In genomic region chr6:21678990-21679389, GRCh38 we compare ENCODE assay signal across 16 cellular contexts.
DNase-seq lines count a peak whose midpoint lies in the region; ATAC-seq, FAIRE-seq and TF ChIP-seq lines count a peak whose summit lies in the region.
"Had no signal": no experiment of that assay in that cellular context is flagged by ENCODE, and none has a peak within 500 bp of the region (broad histone marks: within the 10 kb centered on the region; RNA-seq: fewer than 3 reads in every experiment).

No MANE protein-coding gene starts in this region.

- POLR2A ChIA-PET in A549 (lab: Yijun Ruan, JAX), result no interaction called here

- WGBS in A549 (ENCODE audit: missing lambda C conversion rate), result 54% methylated on average over 6 of the region's 6 CpGs

- peak; percentile 81 to 88; a peak in 5 of 6 replicates for ATAC-seq in A549
- ATAC-seq: activated T-helper 17 cell treated with anti-CD3 and anti-CD28 coated beads, Interleukin-2, amount 50 U/mL, for 72 hours had no signal

- H3K4me1 ChIP-seq in A549, result peaks cover 18% of the 10 kb centered on the region
- H3K4me1 ChIP-seq in colonic mucosa, result no peaks in the 10 kb centered on the region

- H3K4me3 ChIP-seq in A549 (no peak overlapping the region), astrocyte of the spinal cord (ENCODE audit: low read depth, low read length) (no peak overlapping the region), colonic mucosa (no peak overlapping the region)
- H3K4me3 ChIP-seq: SK-N-MC had no signal

- H3K36me3 ChIP-seq in colonic mucosa, result no peaks in the 10 kb centered on the region

- no peak overlapping the region for H3K9ac ChIP-seq in colonic mucosa (ENCODE audit: low read depth in 2 of 2, low read length in 2 of 2)

- H3K9me3 ChIP-seq in A549 (no peaks in the 10 kb centered on the region), colonic mucosa (no peaks in the 10 kb centered on the region)

- no peak for TF ChIP-seq POLR2A in A549 (IDR thresholded peaks at IDR 0.05; ENCODE audit: low read length)

- H3K4me2 ChIP-seq in A549, result peak overlapping the region; percentile 46; the same call in 2 of the 3 replicates

- intact Hi-C loops in colonic mucosa (cut with DNase I), result no loop called here

- FAIRE-seq in A549 (lab: Jason Lieb, UNC), result no peak
- FAIRE-seq in HTR-8/SVneo (lab: Jason Lieb, UNC), result no peak

- no peaks in the 10 kb centered on the region for H3K27me3 ChIP-seq in colonic mucosa

- peak overlapping the region; percentile 40 to 73; a peak in 4 of 6 replicates for H3K27ac ChIP-seq in A549
- no peak overlapping the region for H3K27ac ChIP-seq in colonic mucosa
- H3K27ac ChIP-seq: SK-N-MC had no signal

- CTCF ChIA-PET in A549 (lab: Yijun Ruan, JAX), result no interaction called here

- TF ChIP-seq EP300 in A549 (IDR thresholded peaks at IDR 0.05), result no peak

- no peak for TF ChIP-seq RAD21 in A549 (conservative IDR thresholded peaks at IDR 0.05 in 1 of 2, IDR thresholded peaks at IDR 0.05 in 1 of 2)

- in situ Hi-C loops in astrocyte of the spinal cord (cut with HindIII; ENCODE audit: low sequenced_read_pairs), result no loop called here

- DNase-seq in A549 (ENCODE audit: low read depth in 1 of 2, low spot score in 1 of 2) (peak; percentile 32 to 59), HTR-8/SVneo (ENCODE audit: insufficient read length, low spot score) (peak; percentile 48), astrocyte of the spinal cord (ENCODE audit: low read depth, low spot score) (peak; percentile 50), islet precursor cell (peak; percentile 89), anterior cingulate cortex (lab: John Stamatoyannopoulos, UW) (no peak), DMS53 treated with DMSO at 0.1 percent for 48 hours (lab: John Stamatoyannopoulos, UW; ENCODE audit: unreplicated experiment) (no peak), foreskin melanocyte (no peak), colonic mucosa (no peak)
- DNase-seq: activated CD4-positive, CD25-positive, alpha-beta regulatory T cell treated with anti-CD3 and anti-CD28 coated beads, Interleukin-2, amount 50 U/mL, for 72 hours; head of caudate nucleus; NCI-H1105; NCI-H510A treated with DMSO at 0.1 percent for 48 hours; posterior cingulate gyrus; stimulated activated CD4-positive, alpha-beta T cell treated with anti-CD3 and anti-CD28 coated beads, Interleukin-4, amount 100 ng/mL, for 4 hours had no signal

- TF ChIP-seq CTCF in A549 (IDR thresholded peaks at IDR 0.05), result no peak
- no peak for TF ChIP-seq CTCF in astrocyte of the spinal cord (IDR thresholded peaks at IDR 0.05; ENCODE audit: low read depth, low read length)
- TF ChIP-seq CTCF in colonic mucosa (IDR thresholded peaks at IDR 0.05), result no peak

TF ChIP-seq in A549, 52 proteins besides CTCF, POLR2A, EP300 and RAD21:
- TF ChIP-seq ZC3H11A (IDR thresholded peaks at IDR 0.05) (no peak), FOSL2 (IDR thresholded peaks at IDR 0.05) (0 out of 2 replicates have a peak, but pooled peaks have one; percentile 29), FOSL2 (CRISPR knock-in tag; IDR thresholded peaks at IDR 0.05) (0 out of 2 replicates have a peak, but pooled peaks have one; percentile 41), GATA3 (IDR thresholded peaks at IDR 0.05; ENCODE audit: borderline replicate concordance) (no peak)

Comparison
In these comparisons a context has a peak if more than half of its experiments do, and no peak if none do; other contexts are left out.
1. DNase-seq: peak in A549 (2 of 2), HTR-8/SVneo (single experiment), astrocyte of the spinal cord (single experiment) and islet precursor cell (single experiment); none in anterior cingulate cortex (0 of 58), DMS53 treated with DMSO at 0.1 percent for 48 hours (single experiment), foreskin melanocyte (single experiment) and colonic mucosa (single experiment).